Comparison of ENCODE assay signal across 15 cellular contexts in the genomic region with DNA sequence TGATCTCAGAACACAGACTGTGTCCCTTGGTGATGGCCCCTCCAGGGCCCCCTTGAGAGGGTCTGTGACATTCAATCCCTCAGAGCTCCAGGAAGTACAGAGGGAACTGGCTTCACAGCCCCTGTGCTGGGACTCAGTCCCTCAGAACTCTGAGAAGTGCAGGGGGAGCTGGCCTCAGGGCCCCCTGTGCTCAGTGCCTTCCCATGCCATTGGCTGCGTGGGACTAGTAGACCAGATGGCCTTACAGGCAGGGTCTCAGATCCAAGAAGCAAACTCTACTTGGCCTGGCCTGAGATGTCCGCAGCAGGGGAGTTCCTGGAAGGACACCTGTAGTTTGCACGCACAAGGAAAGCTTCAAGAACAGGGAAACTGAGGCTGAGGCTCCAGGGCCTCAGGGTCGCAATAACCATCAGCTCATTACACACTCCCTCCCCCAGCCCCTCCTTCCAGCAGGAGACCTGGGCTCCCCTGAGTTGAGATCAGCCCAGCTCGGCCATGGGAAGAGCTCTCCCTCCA.
DNase-seq lines count a peak whose midpoint lies in the region; ATAC-seq and TF ChIP-seq lines count a peak whose summit lies in the region.
"Had no signal": no experiment of that assay in that cellular context is flagged by ENCODE, and none has a peak within 500 bp of the region (broad histone marks: within the 10 kb centered on the region; RNA-seq: fewer than 3 reads in every experiment).

No MANE protein-coding gene starts in this region.

- H3K27ac ChIP-seq in right atrium auricular region (no peak overlapping the region), SJCRH30 (peak overlapping the region; percentile 29; the same call in 1 of the 2 replicates), neuronal stem cell (replicated peaks; ENCODE audit: low read length) (no peak overlapping the region), prostate gland (no peak overlapping the region), smooth muscle cell (ENCODE audit: low read depth) (no peak overlapping the region)
- H3K27ac ChIP-seq: C4-2B had no signal

- no peak overlapping the region for H4K8ac ChIP-seq in neuronal stem cell (ENCODE audit: low read depth, low read length)

- no peaks in the 10 kb centered on the region for H3K4me1 ChIP-seq in right atrium auricular region
- H3K4me1 ChIP-seq in SJCRH30 = no peaks in the 10 kb centered on the region; the same call in 1 of the 2 replicates
- no peaks in the 10 kb centered on the region for H3K4me1 ChIP-seq in neuronal stem cell (ENCODE audit: control insufficient read depth in 2 of 2, insufficient read depth in 1 of 2, low read depth in 1 of 2, low read length in 2 of 2)
- no peaks in the 10 kb centered on the region for H3K4me1 ChIP-seq in prostate gland (replicated peaks)
- no peaks in the 10 kb centered on the region for H3K4me1 ChIP-seq in smooth muscle cell (ENCODE audit: low read depth)
- H3K4me1 ChIP-seq: Caco-2 had no signal

- H4K91ac ChIP-seq in neuronal stem cell (ENCODE audit: low read depth, low read length, poor library complexity) = no peak overlapping the region

- H3K9ac ChIP-seq in neuronal stem cell (ENCODE audit: low read depth, low read length, poor library complexity) (no peak overlapping the region), smooth muscle cell (ENCODE audit: low read depth) (no peak overlapping the region)

- H3K4me3 ChIP-seq in right atrium auricular region = no peak overlapping the region
- no peak overlapping the region for H3K4me3 ChIP-seq in SJCRH30
- H3K4me3 ChIP-seq in neuronal stem cell (ENCODE audit: low read length in 2 of 2) = no peak overlapping the region
- H3K4me3 ChIP-seq in prostate gland = no peak overlapping the region
- H3K4me3 ChIP-seq in smooth muscle cell = no peak overlapping the region

- H2AK5ac ChIP-seq in neuronal stem cell (ENCODE audit: low read depth, low read length) = peak overlapping the region; percentile 36

- H3K27me3 ChIP-seq in right atrium auricular region (peaks cover 0 to 4% of the 10 kb centered on the region in 2 donors), SJCRH30 (peaks cover 42% of the 10 kb centered on the region), neuronal stem cell (ENCODE audit: control insufficient read depth in 3 of 3, insufficient read depth in 3 of 3, low read depth in 1 of 3, low read length in 3 of 3) (peaks cover 0 to 9% (median 0%) of the 10 kb centered on the region in 3 experiments), prostate gland (replicated peaks; ENCODE audit: insufficient read depth) (peaks cover 10% of the 10 kb centered on the region), smooth muscle cell (ENCODE audit: low read depth) (no peaks in the 10 kb centered on the region)

- TF ChIP-seq CTCF in right atrium auricular region (IDR thresholded peaks at IDR 0.05) = no peak
- no peak for TF ChIP-seq CTCF in prostate gland (IDR thresholded peaks at IDR 0.05)
- no peak for TF ChIP-seq CTCF in smooth muscle cell (IDR thresholded peaks at IDR 0.05; ENCODE audit: borderline replicate concordance, insufficient read depth, poor library complexity, severe bottlenecking)

- H3F3A ChIP-seq in smooth muscle cell (ENCODE audit: low read depth) = no peaks in the 10 kb centered on the region

- H3K79me2 ChIP-seq in smooth muscle cell (ENCODE audit: low read depth) = no peaks in the 10 kb centered on the region

- peak overlapping the region; percentile 76 for H3K18ac ChIP-seq in neuronal stem cell (ENCODE audit: low read length)

- no peak overlapping the region for H3K23ac ChIP-seq in neuronal stem cell (ENCODE audit: low read depth, low read length, poor library complexity)

- no peaks in the 10 kb centered on the region for H3K36me3 ChIP-seq in right atrium auricular region
- H3K36me3 ChIP-seq in SJCRH30 = no peaks in the 10 kb centered on the region
- peaks cover 0 to 2% of the 10 kb centered on the region in 2 donors for H3K36me3 ChIP-seq in neuronal stem cell (replicated peaks in 1 of 2; ENCODE audit: control insufficient read depth in 2 of 2, insufficient read depth in 2 of 2, low read length in 2 of 2)
- H3K36me3 ChIP-seq in prostate gland = no peaks in the 10 kb centered on the region
- no peaks in the 10 kb centered on the region for H3K36me3 ChIP-seq in smooth muscle cell (ENCODE audit: low read depth)

- H3K9me3 ChIP-seq in right atrium auricular region (peaks cover 0 to 6% of the 10 kb centered on the region in 2 donors), SJCRH30 (replicated peaks) (no peaks in the 10 kb centered on the region), neuronal stem cell (replicated peaks in 1 of 2; ENCODE audit: control insufficient read depth in 2 of 2, insufficient read depth in 1 of 2, low read depth in 1 of 2, low read length in 2 of 2) (peaks cover 0 to 18% of the 10 kb centered on the region in 2 donors), prostate gland (no peaks in the 10 kb centered on the region), smooth muscle cell (replicated peaks; ENCODE audit: low read depth) (no peaks in the 10 kb centered on the region)
- H3K9me3 ChIP-seq: Caco-2 had no signal

- no peak for ATAC-seq in Right ventricle myocardium inferior

- DNase-seq in right atrium auricular region (ENCODE audit: low spot score) (peak; percentile 46), Right ventricle myocardium inferior (ENCODE audit: missing footprints) (no peak), SJCRH30 (no peak), neuronal stem cell (ENCODE audit: low spot score) (no peak), prostate gland (ENCODE audit: low spot score) (no peak), smooth muscle cell (lab: John Stamatoyannopoulos, UW; ENCODE audit: unreplicated experiment) (no peak), NCI-H1417 treated with DMSO at 0.1 percent for 48 hours (lab: John Stamatoyannopoulos, UW) (no peak)
- DNase-seq: Caco-2; CD4-positive, alpha-beta T cell; DMS79; GDM1; GOT3; H7; IMR-90 had no signal

- no peak overlapping the region for H3K4ac ChIP-seq in neuronal stem cell (ENCODE audit: low read length)

- H3K79me1 ChIP-seq in neuronal stem cell (ENCODE audit: low read depth, low read length) = peaks cover 4% of the 10 kb centered on the region

- intact Hi-C loops in Right ventricle myocardium inferior (cut with DNase I) = no loop called here
- intact Hi-C loops in prostate gland (cut with DNase I) = no loop called here

- peak overlapping the region; percentile 93 for H2BK5ac ChIP-seq in neuronal stem cell (ENCODE audit: low read length)

- H3K14ac ChIP-seq in neuronal stem cell (ENCODE audit: low read length) = peak overlapping the region; percentile 71

- H2BK15ac ChIP-seq in neuronal stem cell (ENCODE audit: low read length) = no peak overlapping the region

- no peak overlapping the region for H2BK120ac ChIP-seq in neuronal stem cell (ENCODE audit: low read depth, low read length)

- TF ChIP-seq POLR2A in prostate gland (IDR thresholded peaks at IDR 0.05) = no peak

- no peaks in the 10 kb centered on the region for H4K20me1 ChIP-seq in smooth muscle cell (ENCODE audit: low read depth)

- WGBS in neuronal stem cell (ENCODE audit: extremely low coverage in 2 of 2, insufficient read length in 2 of 2, insufficient replicate concordance in 1 of 2), 2 donors = no CpG with 5 or more reads among the region's 5 CpGs
- 82% methylated on average over 5 of the region's 5 CpGs for WGBS in prostate gland
- 77% methylated on average over 5 of the region's 5 CpGs for WGBS in smooth muscle cell (ENCODE audit: low lambda C conversion rate)

- H3K4me2 ChIP-seq in neuronal stem cell (ENCODE audit: insufficient read depth, low read length, poor library complexity, severe bottlenecking) (no peak overlapping the region), smooth muscle cell (no peak overlapping the region)

- H2AFZ ChIP-seq in neuronal stem cell (ENCODE audit: low read length) (no peak overlapping the region), smooth muscle cell (ENCODE audit: low read depth) (no peak overlapping the region)

- no peak overlapping the region for H2BK12ac ChIP-seq in neuronal stem cell (ENCODE audit: low read length)
